In genomic region chr10:546451-546850, GRCh38 we compare ENCODE assay signal across 1 cellular context.
TF ChIP-seq lines count a peak whose summit lies in the region.

No MANE protein-coding gene starts in this region.

TF ChIP-seq in GM23338, 12 proteins besides CTCF, POLR2A, EP300 and RAD21 (continued from another document):
- no peak for TF ChIP-seq ZNF462 (CRISPR knock-in tag; IDR thresholded peaks at IDR 0.05)
- no peak for TF ChIP-seq REST (IDR thresholded peaks at IDR 0.05; ENCODE audit: unreplicated experiment)
- TF ChIP-seq EZH2 (IDR thresholded peaks at IDR 0.05; ENCODE audit: low read depth, unreplicated experiment), result no peak
- TF ChIP-seq JUNB (IDR thresholded peaks at IDR 0.05; ENCODE audit: unreplicated experiment), result no peak
- TF ChIP-seq STAT1 (IDR thresholded peaks at IDR 0.05; ENCODE audit: unreplicated experiment), result no peak
- TF ChIP-seq ZNF114 (CRISPR knock-in tag; IDR thresholded peaks at IDR 0.05), result no peak
- no peak for TF ChIP-seq POLR2AphosphoS5 (IDR thresholded peaks at IDR 0.05; ENCODE audit: low read depth)
